1 cellular context compared by ENCODE assay signal in genomic region chr11:40316171-40316570, GRCh38.
TF ChIP-seq lines count a peak whose summit lies in the region.

No MANE protein-coding gene starts in this region.

TF ChIP-seq in SK-N-SH, 30 proteins besides CTCF, POLR2A, EP300 and RAD21 (continued from another document):
- TF ChIP-seq IRF3 (IDR thresholded peaks at IDR 0.05; ENCODE audit: low read depth, low read length), result no peak
- TF ChIP-seq, protein P1, sequence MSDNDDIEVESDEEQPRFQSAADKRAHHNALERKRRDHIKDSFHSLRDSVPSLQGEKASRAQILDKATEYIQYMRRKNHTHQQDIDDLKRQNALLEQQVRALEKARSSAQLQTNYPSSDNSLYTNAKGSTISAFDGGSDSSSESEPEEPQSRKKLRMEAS (IDR thresholded peaks at IDR 0.05; ENCODE audit: low read depth), result no peak
- TF ChIP-seq, protein P2, sequence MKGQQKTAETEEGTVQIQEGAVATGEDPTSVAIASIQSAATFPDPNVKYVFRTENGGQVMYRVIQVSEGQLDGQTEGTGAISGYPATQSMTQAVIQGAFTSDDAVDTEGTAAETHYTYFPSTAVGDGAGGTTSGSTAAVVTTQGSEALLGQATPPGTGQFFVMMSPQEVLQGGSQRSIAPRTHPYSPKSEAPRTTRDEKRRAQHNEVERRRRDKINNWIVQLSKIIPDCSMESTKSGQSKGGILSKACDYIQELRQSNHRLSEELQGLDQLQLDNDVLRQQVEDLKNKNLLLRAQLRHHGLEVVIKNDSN (IDR thresholded peaks at IDR 0.05; ENCODE audit: borderline replicate concordance, low read depth), result no peak
- TF ChIP-seq REST (IDR thresholded peaks at IDR 0.05; ENCODE audit: low read depth, low read length), result no peak
- TF ChIP-seq CHD2 (IDR thresholded peaks at IDR 0.05; ENCODE audit: low read length, partially characterized antibody), result no peak
